16 cellular contexts compared by ENCODE assay signal in the genomic region with DNA sequence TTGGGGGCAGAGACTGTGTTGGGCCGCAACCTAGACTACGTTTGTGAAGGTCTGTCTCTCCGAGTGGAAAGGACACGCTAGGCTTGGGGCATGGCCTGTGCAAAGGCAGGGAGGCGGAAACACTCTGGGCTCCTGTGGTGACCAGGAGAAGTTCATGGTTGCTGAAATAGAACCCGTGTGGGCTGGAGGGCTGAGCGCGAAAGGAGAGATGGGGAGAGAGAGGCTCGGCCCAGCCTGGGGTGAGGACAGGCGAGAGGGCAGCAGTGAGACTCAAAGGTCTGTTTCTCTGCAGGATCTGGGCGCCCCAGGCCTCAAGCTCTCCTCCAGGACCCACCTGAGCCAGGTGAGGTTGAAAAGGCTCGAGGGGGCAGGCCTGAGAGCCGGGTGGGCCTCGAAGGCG. TPM values are rescaled to one million over a fixed set of nuclear protein-coding genes. Genes with fewer than 3 reads are reported as not detected.
DNase-seq lines count a peak whose midpoint lies in the region; ATAC-seq and TF ChIP-seq lines count a peak whose summit lies in the region.
"Had no signal": no experiment of that assay in that cellular context is flagged by ENCODE, and none has a peak within 500 bp of the region (broad histone marks: within the 10 kb centered on the region; RNA-seq: fewer than 3 reads in every experiment).

No MANE protein-coding gene starts in this region.

- no peak overlapping the region for H2AK5ac ChIP-seq in IMR-90 (ENCODE audit: low read depth, low read length)

- H2AK9ac ChIP-seq in IMR-90 (replicated peaks; ENCODE audit: low read depth, low read length, poor library complexity), result no peak overlapping the region

- no peak overlapping the region for H3K4me2 ChIP-seq in IMR-90 (ENCODE audit: low read depth, low read length)
- peak overlapping the region; percentile 72 for H3K4me2 ChIP-seq in parathyroid adenoma (ENCODE audit: low read length)
- H3K4me2 ChIP-seq: KMS-11 had no signal

- no peak overlapping the region for H3K18ac ChIP-seq in IMR-90 (ENCODE audit: low read depth, low read length)

- H3K27me3 ChIP-seq in IMR-90 (ENCODE audit: control insufficient read depth, insufficient read depth, low read length), result peaks cover 76% of the 10 kb centered on the region
- peaks cover 8% of the 10 kb centered on the region for H3K27me3 ChIP-seq in endocrine pancreas (ENCODE audit: control insufficient read depth, insufficient read depth, low read length)
- peaks cover 3% of the 10 kb centered on the region for H3K27me3 ChIP-seq in parathyroid adenoma (ENCODE audit: control insufficient read depth, insufficient read depth, low read length)
- H3K27me3 ChIP-seq in H7 (ENCODE audit: control insufficient read depth, insufficient read depth, low read length), result peaks cover 30% of the 10 kb centered on the region

- H2AFZ ChIP-seq in IMR-90 (replicated peaks; ENCODE audit: low read length, poor library complexity) (peak overlapping the region; percentile 32), parathyroid adenoma (peak overlapping the region; percentile 68)

- H3K36me3 Mint-ChIP-seq in CD14-positive monocyte (peaks cover 0 to 2% of the 10 kb centered on the region in 2 donors), Calu3 (ENCODE audit: insufficient read depth, unreplicated experiment) (peaks cover 5% of the 10 kb centered on the region)

- BruUV-seq in IMR-90 (replicated peaks; lab: Mats Ljungman, UMichigan) (no TSS peak), Calu3 (replicated peaks; lab: Mats Ljungman, UMichigan) (no TSS peak)

- no peak overlapping the region for H3K27ac ChIP-seq in IMR-90 (ENCODE audit: insufficient read depth, low read length)
- no peak overlapping the region for H3K27ac ChIP-seq in parathyroid adenoma
- H3K27ac ChIP-seq: epithelial cell of prostate, KMS-11 had no signal

- intact Hi-C loops in CD14-positive monocyte (cut with micrococcal nuclease), result no loop called here
- intact Hi-C loops in IMR-90 (cut with micrococcal nuclease), result no loop called here
- intact Hi-C loops in Calu3 (cut with micrococcal nuclease; ENCODE audit: unreplicated experiment), result loop anchor here (5.0 kb wide), 2 partner anchors 69 to 614 kb away; no protein-coding TSS in a partner anchor

- ATAC-seq in IMR-90 (ENCODE audit: low read depth), result no peak

- H2BK5ac ChIP-seq in IMR-90 (ENCODE audit: low read depth, low read length, poor library complexity, severe bottlenecking), result no peak overlapping the region

- H3K9me3 Mint-ChIP-seq in CD14-positive monocyte (peaks cover 0 to 6% (median 0%) of the 10 kb centered on the region in 7 donors), Calu3 (ENCODE audit: low read depth, unreplicated experiment) (no peaks in the 10 kb centered on the region)

- DNase-seq in CD14-positive monocyte (ENCODE audit: low spot score) (no peak), IMR-90 (no peak), Calu3 (no peak), H7 (no peak), NOMO-1 (lab: John Stamatoyannopoulos, UW; ENCODE audit: unreplicated experiment in 2 of 2) (no peak)
- DNase-seq: amniotic stem cell; islet precursor cell; NCI-H1105 treated with DMSO at 0.1 percent for 48 hours; NK-92 treated with Interleukin-12 subunit alpha and Interleukin-12 subunit beta, amount 100 ng/mL, for 24 hours had no signal

- H3K79me1 ChIP-seq in IMR-90 (ENCODE audit: low read depth in 1 of 2, low read length in 2 of 2), result no peaks in the 10 kb centered on the region

- H4K91ac ChIP-seq in IMR-90 (ENCODE audit: insufficient read depth, low read depth, low read length), result no peak overlapping the region

- no peak for TF ChIP-seq RAD21 in IMR-90 (IDR thresholded peaks at IDR 0.05; ENCODE audit: low read length)

- no peak overlapping the region for H3K23ac ChIP-seq in IMR-90 (ENCODE audit: low read depth, low read length)

- no peak overlapping the region for H3K14ac ChIP-seq in IMR-90 (replicated peaks; ENCODE audit: low read depth, low read length)

- TF ChIP-seq CTCF in CD14-positive monocyte (IDR thresholded peaks at IDR 0.05) (no peak), IMR-90 (conservative IDR thresholded peaks at IDR 0.05; ENCODE audit: low read depth, low read length) (no peak), parathyroid adenoma (IDR thresholded peaks at IDR 0.05) (no peak), Calu3 (IDR thresholded peaks at IDR 0.05; ENCODE audit: unreplicated experiment) (no peak)

- 76% methylated on average over 5 of the region's 15 CpGs; no CpG with 5 or more reads in 1 of the 2 experiments for WGBS in IMR-90 (ENCODE audit: extremely low coverage in 2 of 2, insufficient read length in 1 of 2), 2 experiments

- H4K20me1 ChIP-seq in IMR-90 (ENCODE audit: insufficient read depth, low read length), result no peaks in the 10 kb centered on the region

- no peak overlapping the region for H2BK15ac ChIP-seq in IMR-90 (ENCODE audit: low read depth, low read length)

- no peak overlapping the region for H4K8ac ChIP-seq in IMR-90 (ENCODE audit: low read depth in 2 of 2, low read length in 2 of 2)

- H3K4me3 ChIP-seq in IMR-90 (ENCODE audit: insufficient read depth, low read depth, low read length) (no peak overlapping the region), endocrine pancreas (ENCODE audit: control insufficient read depth, insufficient read depth, low read length) (no peak overlapping the region), parathyroid adenoma (ENCODE audit: low read depth, low read length) (no peak overlapping the region), H7 (ENCODE audit: insufficient read depth, low read depth, low read length) (no peak overlapping the region)

- H3K27ac Mint-ChIP-seq in CD14-positive monocyte, result no peak overlapping the region
- H3K27ac Mint-ChIP-seq in Calu3 (ENCODE audit: unreplicated experiment), result no peak overlapping the region

- dilution Hi-C loops in IMR-90 (cut with HindIII; ENCODE audit: low sequenced_read_pairs, unreplicated experiment), result no loop called here

- H3K56ac ChIP-seq in IMR-90 (ENCODE audit: extremely low read depth, insufficient read depth, low read length), result no peak overlapping the region

- CTCF ChIA-PET in IMR-90 (lab: Yijun Ruan, JAX) (interaction anchor here (1.8 kb wide), 1 partner anchor 75 kb away, joined by 4 read pairs; no protein-coding TSS in a partner anchor), Calu3 (lab: Charles Lee) (interaction anchor here (2.8 kb wide), 1 partner anchor 75 kb away, joined by 9 read pairs; no protein-coding TSS in a partner anchor)

- no peaks in the 10 kb centered on the region for H3K36me3 ChIP-seq in IMR-90 (ENCODE audit: control insufficient read depth, insufficient read depth, low read length)
- no peaks in the 10 kb centered on the region for H3K36me3 ChIP-seq in endocrine pancreas (ENCODE audit: control insufficient read depth, insufficient read depth, low read length)
- no peaks in the 10 kb centered on the region for H3K36me3 ChIP-seq in parathyroid adenoma (ENCODE audit: control insufficient read depth, insufficient read depth, low read length)
- no peaks in the 10 kb centered on the region for H3K36me3 ChIP-seq in H7 (replicated peaks; ENCODE audit: control insufficient read depth, insufficient read depth, low read length)

- no peaks in the 10 kb centered on the region for H3K9me3 ChIP-seq in IMR-90 (ENCODE audit: control insufficient read depth, insufficient read depth, low read length)
- H3K9me3 ChIP-seq in endocrine pancreas (ENCODE audit: control insufficient read depth, low read length), result no peaks in the 10 kb centered on the region
- H3K9me3 ChIP-seq in parathyroid adenoma (ENCODE audit: control insufficient read depth, low read length), result no peaks in the 10 kb centered on the region

- no peak overlapping the region for H2BK20ac ChIP-seq in IMR-90 (ENCODE audit: low read depth, low read length)

- H3K4me1 Mint-ChIP-seq in CD14-positive monocyte, result peaks cover 10% of the 10 kb centered on the region
- no peaks in the 10 kb centered on the region for H3K4me1 Mint-ChIP-seq in Calu3 (ENCODE audit: low read depth, unreplicated experiment)

- H3K4ac ChIP-seq in IMR-90 (ENCODE audit: low read depth, low read length), result no peak overlapping the region

- peak overlapping the region; percentile 59 to 85 for H3K4me3 Mint-ChIP-seq in CD14-positive monocyte
- H3K4me3 Mint-ChIP-seq in Calu3 (ENCODE audit: low read depth, unreplicated experiment), result no peak overlapping the region

- no peaks in the 10 kb centered on the region for H3K4me1 ChIP-seq in IMR-90 (ENCODE audit: control insufficient read depth, insufficient read depth, low read length)
- H3K4me1 ChIP-seq in endocrine pancreas (ENCODE audit: control insufficient read depth, insufficient read depth, low read length), result no peaks in the 10 kb centered on the region
- no peaks in the 10 kb centered on the region for H3K4me1 ChIP-seq in parathyroid adenoma

- H3K9me1 ChIP-seq in IMR-90 (ENCODE audit: insufficient read depth, low read length), result no peaks in the 10 kb centered on the region

- no peaks in the 10 kb centered on the region for H3K79me2 ChIP-seq in parathyroid adenoma

- H3K27me3 Mint-ChIP-seq in CD14-positive monocyte (ENCODE audit: low read depth in 3 of 3) (peaks cover 32 to 62% (median 44%) of the 10 kb centered on the region in 3 donors), Calu3 (ENCODE audit: unreplicated experiment) (peaks cover 91% of the 10 kb centered on the region)

- H4K5ac ChIP-seq in IMR-90 (ENCODE audit: low read depth, low read length), result no peak overlapping the region

- H3K9ac ChIP-seq in IMR-90 (ENCODE audit: low read depth, low read length) (no peak overlapping the region), endocrine pancreas (ENCODE audit: control insufficient read depth, insufficient read depth, low read length) (peak overlapping the region; percentile 13), parathyroid adenoma (no peak overlapping the region)
- H3K9ac ChIP-seq: KMS-11 had no signal

- in situ Hi-C loops in IMR-90 (cut with MboI; ENCODE audit: low sequenced_read_pairs), result no loop called here

- POLR2A ChIA-PET in IMR-90 (lab: Charles Lee; ENCODE audit: unreplicated experiment), result no interaction called here

- no peak overlapping the region for H2BK120ac ChIP-seq in IMR-90 (ENCODE audit: low read depth, low read length)

- TF ChIP-seq POLR2A in IMR-90 (IDR thresholded peaks at IDR 0.05; ENCODE audit: low read depth, low read length), result no peak

RNA-seq across cellular contexts. Expression of a gene that starts 1.3 kb away (rescaled TPM):
- polyA plus RNA-seq in CD14-positive monocyte (not detected), IMR-90 (2012; rRNA removed) (not detected in 2 replicates)
- total RNA-seq in IMR-90 (2012; rRNA removed) (not detected in 2 replicates), Calu3 (2022) (not detected in 2 replicates)
- polyA plus RNA-seq in IMR-90 (2012; cell fraction: cytosol; rRNA removed), result not detected in 2 replicates
- not detected in 2 replicates for polyA plus RNA-seq in IMR-90 (2012; cell fraction: nucleus; rRNA removed; ENCODE audit: low replicate concordance)
- not detected in 2 replicates for total RNA-seq in H7 (2014; rRNA removed; shearing (Covaris generic))
- total RNA-seq: chondrocyte; glomerular endothelial cell; T-helper 1 cell treated with Interleukin-12 subunit alpha and Interleukin-12 subunit beta and Interleukin-4 antibody, amounts not matched to agents 30 ng/mL and 1 ng/mL, for 36 hours had no signal

RNA-seq across cellular contexts. Expression of a gene that starts 4.4 kb away (rescaled TPM):
- polyA plus RNA-seq in CD14-positive monocyte (not detected), IMR-90 (2012; rRNA removed) (not detected in 2 replicates)
- total RNA-seq in IMR-90 (2012; rRNA removed) (not detected in 2 replicates), Calu3 (2022) (not detected in 2 replicates)
- polyA plus RNA-seq in IMR-90 (2012; cell fraction: cytosol; rRNA removed), result not detected in 2 replicates
- polyA plus RNA-seq in IMR-90 (2012; cell fraction: nucleus; rRNA removed; ENCODE audit: low replicate concordance), result not detected in 2 replicates
- total RNA-seq in H7 (2014; rRNA removed; shearing (Covaris generic)), result not detected in 2 replicates
- total RNA-seq: chondrocyte; glomerular endothelial cell; T-helper 1 cell treated with Interleukin-12 subunit alpha and Interleukin-12 subunit beta and Interleukin-4 antibody, amounts not matched to agents 30 ng/mL and 1 ng/mL, for 36 hours had no signal

RNA-seq across cellular contexts. Expression of a gene that starts 18.0 kb away (rescaled TPM):
- polyA plus RNA-seq in CD14-positive monocyte (not detected), IMR-90 (2012; rRNA removed) (not detected in 2 replicates)
- total RNA-seq in IMR-90 (2012; rRNA removed) (not detected in 2 replicates), Calu3 (2022) (not detected in 2 replicates)
- polyA plus RNA-seq in IMR-90 (2012; cell fraction: cytosol; rRNA removed), result not detected in 2 replicates
- not detected in 2 replicates for polyA plus RNA-seq in IMR-90 (2012; cell fraction: nucleus; rRNA removed; ENCODE audit: low replicate concordance)
- total RNA-seq in H7 (2014; rRNA removed; shearing (Covaris generic)), result not detected in 2 replicates
- total RNA-seq: chondrocyte; glomerular endothelial cell; T-helper 1 cell treated with Interleukin-12 subunit alpha and Interleukin-12 subunit beta and Interleukin-4 antibody, amounts not matched to agents 30 ng/mL and 1 ng/mL, for 36 hours had no signal

RNA-seq across cellular contexts. Expression of a gene that starts 28.8 kb away (rescaled TPM):
- polyA plus RNA-seq in CD14-positive monocyte (1 to 10 TPM; 1.6 to 2.1 TPM), IMR-90 (2012; rRNA removed) (2.4 and 2.9 TPM in 2 replicates)
- total RNA-seq in IMR-90 (2012; rRNA removed) (2.7 and 2.8 TPM in 2 replicates), Calu3 (2022) (14.9 and 15.5 TPM in 2 replicates)
- 0.70 and 0.74 TPM in 2 replicates for polyA plus RNA-seq in IMR-90 (2012; cell fraction: cytosol; rRNA removed)
- 1.3 and 6.0 TPM in 2 replicates for polyA plus RNA-seq in IMR-90 (2012; cell fraction: nucleus; rRNA removed; ENCODE audit: low replicate concordance)
- total RNA-seq in H7 (2014; rRNA removed; shearing (Covaris generic)), result 5.0 and 8.0 TPM in 2 replicates

RNA-seq across cellular contexts. Expression of a gene that starts 29.0 kb away (rescaled TPM):
- polyA plus RNA-seq in CD14-positive monocyte, result 100 to 1,000 TPM; 188 to 213 TPM
- total RNA-seq in IMR-90 (2012; rRNA removed), result 105 and 149 TPM in 2 replicates
- 44.0 and 52.1 TPM in 2 replicates for polyA plus RNA-seq in IMR-90 (2012; rRNA removed)
- polyA plus RNA-seq in IMR-90 (2012; cell fraction: cytosol; rRNA removed), result 18.7 and 36.1 TPM in 2 replicates
- polyA plus RNA-seq in IMR-90 (2012; cell fraction: nucleus; rRNA removed; ENCODE audit: low replicate concordance), result 28.5 and 89.1 TPM in 2 replicates
- total RNA-seq in Calu3 (2022), result 67.4 and 76.6 TPM in 2 replicates
- total RNA-seq in H7 (2014; rRNA removed; shearing (Covaris generic)), result 64.6 and 65.3 TPM in 2 replicates
